ENCODE assay signal across 17 cellular contexts in the genomic region with DNA sequence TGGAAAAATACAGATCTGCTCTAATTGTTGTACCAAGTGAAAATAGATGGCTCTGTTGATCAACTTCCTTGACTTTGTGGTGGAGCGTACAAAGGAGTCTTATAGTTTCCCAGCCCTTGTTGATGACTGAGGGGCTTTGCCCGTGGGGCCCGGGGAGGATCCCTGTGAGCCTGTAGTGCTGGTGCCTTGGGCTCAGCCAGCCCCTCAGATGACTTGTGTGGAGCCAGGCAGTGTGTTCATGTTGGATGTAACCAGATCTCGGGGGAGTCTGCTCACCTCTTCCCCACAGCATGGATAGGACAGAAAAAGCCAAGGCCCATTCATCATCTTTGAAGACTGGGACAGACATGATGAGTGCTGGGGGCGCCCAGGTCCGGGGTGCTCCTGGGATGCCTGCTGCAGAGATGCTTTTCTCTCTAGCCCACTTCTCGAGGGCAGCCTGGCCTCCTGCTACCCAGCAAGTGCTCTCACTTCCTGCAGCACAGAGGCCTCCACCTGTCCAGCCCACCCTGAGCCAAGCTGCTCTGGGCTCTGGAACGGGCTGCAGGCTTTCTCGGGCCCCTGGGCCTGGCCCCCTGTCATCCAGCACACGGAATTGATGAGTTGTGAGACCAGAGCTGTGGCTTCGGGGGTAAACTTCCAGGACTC.
DNase-seq lines count a peak whose midpoint lies in the region; ATAC-seq, FAIRE-seq and TF ChIP-seq lines count a peak whose summit lies in the region.
"Had no signal": no experiment of that assay in that cellular context is flagged by ENCODE, and none has a peak within 500 bp of the region (broad histone marks: within the 10 kb centered on the region; RNA-seq: fewer than 3 reads in every experiment).

No MANE protein-coding gene starts in this region.

- H4K20me1 ChIP-seq in HepG2 (ENCODE audit: insufficient read depth, low read length) = no peaks in the 10 kb centered on the region

- in situ Hi-C loops in HepG2 (cut with HindIII; ENCODE audit: extremely low pct_ligation_motif_present, low pct_unique_long_range_greater_than_20kb) = no loop called here

- H3K27ac ChIP-seq in HepG2 (ENCODE audit: extremely low read length, insufficient read depth, low read length) = no peak overlapping the region
- H3K27ac ChIP-seq: ascending aorta, dorsolateral prefrontal cortex, PC-9 had no signal

- peaks cover 6% of the 10 kb centered on the region; the same call in 1 of the 2 replicates for H3K9me3 ChIP-seq in HepG2 (ENCODE audit: low read length)

- peaks cover 76% of the 10 kb centered on the region for H3K4me1 Mint-ChIP-seq in HFFc6 (ENCODE audit: low read depth)
- H3K4me1 Mint-ChIP-seq: activated CD8-positive, alpha-beta memory T cell treated with anti-CD3 and anti-CD28 coated beads, Interleukin-2, amount 10 ng/mL, durations not matched to agents 7 days and 5 days had no signal

- H3K4me3 ChIP-seq in HepG2 (replicated peaks in 1 of 3; ENCODE audit: insufficient read depth in 1 of 3, low read depth in 2 of 3, low read length in 3 of 3) = no peak overlapping the region
- H3K4me3 ChIP-seq: ascending aorta, dorsolateral prefrontal cortex, PC-9 had no signal

- H3K36me3 ChIP-seq in HepG2 (replicated peaks in 1 of 2; ENCODE audit: control insufficient read depth in 1 of 2, insufficient read depth in 2 of 2, low read length in 2 of 2) = no peaks in the 10 kb centered on the region
- H3K36me3 ChIP-seq: ascending aorta had no signal

- H3K9me3 Mint-ChIP-seq in HFFc6 = peaks cover 17% of the 10 kb centered on the region

- BruUV-seq in HepG2 (replicated peaks; lab: Mats Ljungman, UMichigan) = no TSS peak

- intact Hi-C loops in HepG2 (cut with micrococcal nuclease; ENCODE audit: unreplicated experiment) = no loop called here

- H3K79me2 ChIP-seq in HepG2 (ENCODE audit: insufficient read depth, low read length) = no peaks in the 10 kb centered on the region

- no peak for TF ChIP-seq POLR2A in HepG2 (IDR thresholded peaks at IDR 0.05; ENCODE audit: insufficient read depth in 1 of 2, low read depth in 2 of 2, low read length in 2 of 2)

- no peak for ATAC-seq in HepG2
- no peak for ATAC-seq in HG02970 (IDR thresholded peaks at IDR 0.05; ENCODE audit: low FRiP score, unreplicated experiment)
- ATAC-seq: activated CD8-positive, alpha-beta memory T cell treated with anti-CD3 and anti-CD28 coated beads, Interleukin-2, amount 10 ng/mL, durations not matched to agents 7 days and 5 days; WTC11 had no signal

- H3K27me3 ChIP-seq in HepG2 (ENCODE audit: control insufficient read depth in 1 of 2, insufficient read depth in 2 of 2, low read length in 2 of 2) = peaks cover 0 to 12% of the 10 kb centered on the region in 2 experiments; a peak in 1 of 5 replicates
- H3K27me3 ChIP-seq: ascending aorta, dorsolateral prefrontal cortex had no signal

- TF ChIP-seq CTCF in HFFc6 (IDR thresholded peaks at IDR 0.05) (no peak), HepG2 (CRISPR knock-in tag; IDR thresholded peaks at IDR 0.05) (no peak)

- DNase-seq in A172 (ENCODE audit: low spot score) (peak; percentile 48), HFFc6 (no peak), amniotic epithelial cell (ENCODE audit: low read depth) (peak; percentile 23), HepG2 (ENCODE audit: low spot score) (no peak), T-helper 2 cell (no peak), AG20443 (ENCODE audit: low spot score) (no peak)
- DNase-seq in stimulated activated CD4-positive, alpha-beta T cell treated with anti-CD3 and anti-CD28 coated beads, Interleukin-2, amount 100 ng/mL, for 48 hours = no peak
- DNase-seq: activated CD8-positive, alpha-beta memory T cell treated with anti-CD3 and anti-CD28 coated beads, Interleukin-2, amount 10 ng/mL, durations not matched to agents 7 days and 5 days; activated naive CD4-positive, alpha-beta T cell; dorsolateral prefrontal cortex; PC-9; stimulated activated CD4-positive, alpha-beta T cell treated with anti-CD3 and anti-CD28 coated beads, Interleukin-12 subunit alpha, Interleukin-12 subunit beta, amount 100 ng/mL, for 4 hours; T-helper 1 cell had no signal

- WGBS in HepG2 (ENCODE audit: low lambda C conversion rate) = 35% methylated on average over 7 of the region's 11 CpGs

- TF ChIP-seq EP300 in HepG2 (IDR thresholded peaks at IDR 0.05; ENCODE audit: low read depth in 2 of 2, low read length in 2 of 2) = no peak
- no peak for TF ChIP-seq EP300 in HepG2 (CRISPR knock-in tag; IDR thresholded peaks at IDR 0.05; ENCODE audit: borderline replicate concordance)

- H3K4me2 ChIP-seq in HepG2 (ENCODE audit: low read depth, low read length) = no peak overlapping the region
- H3K4me2 ChIP-seq: PC-9 had no signal

- TF ChIP-seq RAD21 in HepG2 (CRISPR knock-in tag; IDR thresholded peaks at IDR 0.05) = no peak

- H3K27me3 Mint-ChIP-seq in HFFc6 (ENCODE audit: insufficient read depth) = no peaks in the 10 kb centered on the region; the same call in 1 of the 2 replicates

- FAIRE-seq in HepG2 (lab: Jason Lieb, UNC) = no peak

- CTCF ChIA-PET in HepG2 (lab: Yijun Ruan, JAX; ENCODE audit: low intra/inter-chr PET ratio, low total read pairs) = no interaction called here

- peaks cover 10% of the 10 kb centered on the region for H3K4me1 ChIP-seq in HepG2 (ENCODE audit: insufficient read depth, low read length)

- no peak overlapping the region for H2AFZ ChIP-seq in HepG2 (ENCODE audit: low read length)
- H2AFZ ChIP-seq: PC-9 had no signal

- peak overlapping the region; percentile 7; the same call in 1 of the 2 replicates for H3K4me3 Mint-ChIP-seq in HFFc6
- H3K4me3 Mint-ChIP-seq: activated CD8-positive, alpha-beta memory T cell treated with anti-CD3 and anti-CD28 coated beads, Interleukin-2, amount 10 ng/mL, durations not matched to agents 7 days and 5 days; stimulated activated naive CD8-positive, alpha-beta T cell treated with anti-CD3 and anti-CD28 coated beads, Interleukin-15, Interleukin-2, amounts not matched to agents 100 ng/mL and 50 ng/mL, for 24 hours; WTC11 had no signal

- H3K36me3 Mint-ChIP-seq in HFFc6 (ENCODE audit: low read depth) = peaks cover 17% of the 10 kb centered on the region
- H3K36me3 Mint-ChIP-seq: activated CD8-positive, alpha-beta memory T cell treated with anti-CD3 and anti-CD28 coated beads, Interleukin-2, amount 10 ng/mL, durations not matched to agents 7 days and 5 days had no signal

- POLR2A ChIA-PET in HepG2 (lab: Yijun Ruan, JAX) = no interaction called here

- H3K27ac Mint-ChIP-seq in HFFc6 = peak overlapping the region; percentile 94
- H3K27ac Mint-ChIP-seq: activated CD8-positive, alpha-beta memory T cell treated with anti-CD3 and anti-CD28 coated beads, Interleukin-2, amount 10 ng/mL, durations not matched to agents 7 days and 5 days; stimulated activated naive CD8-positive, alpha-beta T cell treated with anti-CD3 and anti-CD28 coated beads, Interleukin-15, Interleukin-2, amounts not matched to agents 100 ng/mL and 50 ng/mL, for 24 hours; WTC11 had no signal

- H3K9ac ChIP-seq in HepG2 (ENCODE audit: insufficient read depth, low read depth, low read length) = no peak overlapping the region

TF ChIP-seq in HepG2, 621 proteins besides CTCF, POLR2A, EP300 and RAD21:
- 0 out of 2 replicates have a peak, but pooled peaks have one; percentile 5 for TF ChIP-seq GABPB1 (CRISPR knock-in tag; IDR thresholded peaks at IDR 0.05)
- no peak for TF ChIP-seq ZBTB43 (CRISPR knock-in tag; conservative IDR thresholded peaks at IDR 0.05)
- TF ChIP-seq ZNF619 (CRISPR knock-in tag; IDR thresholded peaks at IDR 0.05) = no peak
- TF ChIP-seq, protein P1, sequence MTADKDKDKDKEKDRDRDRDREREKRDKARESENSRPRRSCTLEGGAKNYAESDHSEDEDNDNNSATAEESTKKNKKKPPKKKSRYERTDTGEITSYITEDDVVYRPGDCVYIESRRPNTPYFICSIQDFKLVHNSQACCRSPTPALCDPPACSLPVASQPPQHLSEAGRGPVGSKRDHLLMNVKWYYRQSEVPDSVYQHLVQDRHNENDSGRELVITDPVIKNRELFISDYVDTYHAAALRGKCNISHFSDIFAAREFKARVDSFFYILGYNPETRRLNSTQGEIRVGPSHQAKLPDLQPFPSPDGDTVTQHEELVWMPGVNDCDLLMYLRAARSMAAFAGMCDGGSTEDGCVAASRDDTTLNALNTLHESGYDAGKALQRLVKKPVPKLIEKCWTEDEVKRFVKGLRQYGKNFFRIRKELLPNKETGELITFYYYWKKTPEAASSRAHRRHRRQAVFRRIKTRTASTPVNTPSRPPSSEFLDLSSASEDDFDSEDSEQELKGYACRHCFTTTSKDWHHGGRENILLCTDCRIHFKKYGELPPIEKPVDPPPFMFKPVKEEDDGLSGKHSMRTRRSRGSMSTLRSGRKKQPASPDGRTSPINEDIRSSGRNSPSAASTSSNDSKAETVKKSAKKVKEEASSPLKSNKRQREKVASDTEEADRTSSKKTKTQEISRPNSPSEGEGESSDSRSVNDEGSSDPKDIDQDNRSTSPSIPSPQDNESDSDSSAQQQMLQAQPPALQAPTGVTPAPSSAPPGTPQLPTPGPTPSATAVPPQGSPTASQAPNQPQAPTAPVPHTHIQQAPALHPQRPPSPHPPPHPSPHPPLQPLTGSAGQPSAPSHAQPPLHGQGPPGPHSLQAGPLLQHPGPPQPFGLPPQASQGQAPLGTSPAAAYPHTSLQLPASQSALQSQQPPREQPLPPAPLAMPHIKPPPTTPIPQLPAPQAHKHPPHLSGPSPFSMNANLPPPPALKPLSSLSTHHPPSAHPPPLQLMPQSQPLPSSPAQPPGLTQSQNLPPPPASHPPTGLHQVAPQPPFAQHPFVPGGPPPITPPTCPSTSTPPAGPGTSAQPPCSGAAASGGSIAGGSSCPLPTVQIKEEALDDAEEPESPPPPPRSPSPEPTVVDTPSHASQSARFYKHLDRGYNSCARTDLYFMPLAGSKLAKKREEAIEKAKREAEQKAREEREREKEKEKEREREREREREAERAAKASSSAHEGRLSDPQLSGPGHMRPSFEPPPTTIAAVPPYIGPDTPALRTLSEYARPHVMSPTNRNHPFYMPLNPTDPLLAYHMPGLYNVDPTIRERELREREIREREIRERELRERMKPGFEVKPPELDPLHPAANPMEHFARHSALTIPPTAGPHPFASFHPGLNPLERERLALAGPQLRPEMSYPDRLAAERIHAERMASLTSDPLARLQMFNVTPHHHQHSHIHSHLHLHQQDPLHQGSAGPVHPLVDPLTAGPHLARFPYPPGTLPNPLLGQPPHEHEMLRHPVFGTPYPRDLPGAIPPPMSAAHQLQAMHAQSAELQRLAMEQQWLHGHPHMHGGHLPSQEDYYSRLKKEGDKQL (CRISPR knock-in tag; IDR thresholded peaks at IDR 0.05; ENCODE audit: low read depth) = no peak

Comparison
In these comparisons a context has a peak if more than half of its experiments do, and no peak if none do; other contexts are left out.
1. DNase-seq: peak in A172 (single experiment) and amniotic epithelial cell (single experiment); none in HFFc6 (single experiment), HepG2 (single experiment), T-helper 2 cell (0 of 5), AG20443 (single experiment) and stimulated activated CD4-positive, alpha-beta T cell treated with anti-CD3 and anti-CD28 coated beads, Interleukin-2, amount 100 ng/mL, for 48 hours (0 of 2).